Comparison of ENCODE assay signal across 28 cellular contexts in the genomic region with DNA sequence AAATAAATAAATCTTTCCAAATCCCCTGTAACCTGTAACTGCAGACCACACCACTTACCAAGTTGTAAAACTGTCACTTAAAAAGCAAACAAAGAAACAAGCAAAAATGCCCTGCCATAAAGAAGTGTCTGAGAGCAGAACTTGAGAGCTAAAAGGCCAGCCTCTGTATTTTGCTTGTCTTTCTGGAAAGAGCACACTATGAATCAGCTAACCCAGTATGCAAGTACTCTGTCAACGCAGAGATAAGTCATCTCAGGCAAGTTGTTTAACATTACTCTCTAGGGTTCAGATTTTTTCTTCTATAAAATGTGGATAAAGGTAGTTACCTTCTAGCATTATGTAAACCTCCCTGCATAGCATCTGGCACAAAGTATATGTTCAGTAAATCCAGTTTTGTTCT.
"Had no signal": no experiment of that assay in that cellular context is flagged by ENCODE, and none has a peak within 500 bp of the region (broad histone marks: within the 10 kb centered on the region; RNA-seq: fewer than 3 reads in every experiment).

No MANE protein-coding gene starts in this region.

- H3K27ac Mint-ChIP-seq: activated CD4-positive, alpha-beta memory T cell treated with anti-CD3 and anti-CD28 coated beads for 36 hours; activated CD4-positive, alpha-beta T cell treated with anti-CD3 and anti-CD28 coated beads, Interleukin-2, amount 10 ng/mL, durations not matched to agents 24 days and 14 days; activated naive CD4-positive, alpha-beta T cell treated with anti-CD3 and anti-CD28 coated beads, Interleukin-2, amount 50 U/mL, for 72 hours; activated naive CD8-positive, alpha-beta T cell treated with anti-CD3 and anti-CD28 coated beads, Interleukin-2, amount 50 U/mL, for 24 hours; T-helper 17 cell; WTC11 had no signal

- H3K36me3 ChIP-seq: ascending aorta, SJSA1 had no signal

- H3K4me3 ChIP-seq: ascending aorta, SJSA1 had no signal

- ATAC-seq: activated naive CD4-positive, alpha-beta T cell treated with anti-CD3 and anti-CD28 coated beads, Interleukin-2, amount 50 U/mL, for 72 hours; activated naive CD8-positive, alpha-beta T cell treated with anti-CD3 and anti-CD28 coated beads, Interleukin-2, amount 50 U/mL, for 24 hours; activated T-cell treated with anti-CD3 and anti-CD28 coated beads, Interleukin-2, amount 50 U/mL, for 4 hours; SK-N-SH treated with all-trans-retinoic acid at 6 μM for 48 hours; T-helper 17 cell; WTC11 had no signal

- H3K36me3 Mint-ChIP-seq: activated CD4-positive, alpha-beta memory T cell treated with anti-CD3 and anti-CD28 coated beads for 36 hours; activated naive CD4-positive, alpha-beta T cell treated with anti-CD3 and anti-CD28 coated beads, Interleukin-2, amount 50 U/mL, for 72 hours had no signal

- H3K4me1 ChIP-seq: ascending aorta, SJSA1 had no signal

- DNase-seq: activated CD4-positive, alpha-beta memory T cell treated with anti-CD3 and anti-CD28 coated beads for 36 hours; activated CD4-positive, alpha-beta T cell treated with anti-CD3 and anti-CD28 coated beads for 1 hour; activated CD4-positive, alpha-beta T cell treated with anti-CD3 and anti-CD28 coated beads, Interleukin-2, amount 10 ng/mL, durations not matched to agents 24 days and 14 days; activated CD8-positive, alpha-beta memory T cell treated with anti-CD3 and anti-CD28 coated beads for 24 hours; activated effector memory CD4-positive, alpha-beta T cell treated with anti-CD3 and anti-CD28 coated beads, Interleukin-2, amount 50 U/mL, for 16 hours; activated naive CD4-positive, alpha-beta T cell treated with Interleukin-2 at 50 U/mL for 16 hours; activated naive CD8-positive, alpha-beta T cell treated with anti-CD3 and anti-CD28 coated beads, Interleukin-2, amount 50 U/mL, for 24 hours; activated T-cell treated with anti-CD3 and anti-CD28 coated beads, Interleukin-2, amount 50 U/mL, for 4 hours; amniotic stem cell; IMR-90; KBM-7; NCI-H1092 treated with DMSO at 0.1 percent for 48 hours; NCI-H1417 treated with DMSO at 0.1 percent for 48 hours; NCI-H1694; NCI-H2029; NCI-H2107; NCI-H510A treated with DMSO at 0.1 percent for 48 hours; NCI-H69; NK-92 treated with Interleukin-12 subunit alpha and Interleukin-12 subunit beta, amount 100 ng/mL, for 24 hours; OCI-M1; SHP77; T-helper 17 cell; T-helper 9 cell had no signal

- H3K9me3 Mint-ChIP-seq: activated CD4-positive, alpha-beta memory T cell treated with anti-CD3 and anti-CD28 coated beads for 36 hours; activated CD4-positive, alpha-beta T cell treated with anti-CD3 and anti-CD28 coated beads, Interleukin-2, amount 10 ng/mL, durations not matched to agents 24 days and 14 days; activated naive CD4-positive, alpha-beta T cell treated with anti-CD3 and anti-CD28 coated beads, Interleukin-2, amount 50 U/mL, for 72 hours; activated naive CD8-positive, alpha-beta T cell treated with anti-CD3 and anti-CD28 coated beads, Interleukin-2, amount 50 U/mL, for 24 hours; activated T-cell treated with anti-CD3 and anti-CD28 coated beads, Interleukin-2, amount 50 U/mL, for 4 hours had no signal

- H3K27ac ChIP-seq: ascending aorta, SJSA1 had no signal

- H3K4me3 Mint-ChIP-seq: activated CD4-positive, alpha-beta memory T cell treated with anti-CD3 and anti-CD28 coated beads for 36 hours; activated CD4-positive, alpha-beta T cell treated with anti-CD3 and anti-CD28 coated beads, Interleukin-2, amount 10 ng/mL, durations not matched to agents 24 days and 14 days; activated naive CD8-positive, alpha-beta T cell treated with anti-CD3 and anti-CD28 coated beads, Interleukin-2, amount 50 U/mL, for 24 hours; activated T-cell treated with anti-CD3 and anti-CD28 coated beads, Interleukin-2, amount 50 U/mL, for 4 hours; T-helper 17 cell; WTC11 had no signal

- H3K9me3 ChIP-seq: ascending aorta, SJSA1 had no signal

- H3K4me1 Mint-ChIP-seq: activated CD4-positive, alpha-beta T cell treated with anti-CD3 and anti-CD28 coated beads, Interleukin-2, amount 10 ng/mL, durations not matched to agents 24 days and 14 days; T-helper 17 cell; WTC11 had no signal

- H3K27me3 ChIP-seq: ascending aorta, SJSA1 had no signal
